ENCODE assay signal across 8 cellular contexts in the genomic region with DNA sequence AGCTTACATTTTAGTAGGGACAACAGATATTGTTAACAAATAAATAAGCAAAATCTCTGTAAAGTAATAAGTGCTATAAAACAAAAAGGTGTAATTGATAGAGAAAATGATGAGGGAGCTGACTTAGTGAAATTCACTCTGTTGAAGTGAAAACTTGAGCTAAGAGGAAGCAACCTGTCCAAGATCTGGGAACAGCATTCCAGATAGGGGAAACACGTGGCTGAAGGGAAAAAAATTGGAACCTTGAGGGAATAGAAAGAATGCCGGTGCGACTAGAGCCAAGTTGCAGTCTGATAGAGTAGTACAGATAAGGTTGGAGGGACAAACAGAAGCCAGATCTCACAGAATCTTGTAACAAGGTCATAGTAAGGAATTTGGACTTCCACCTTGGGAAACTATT. TPM values are rescaled to one million over a fixed set of nuclear protein-coding genes. Genes with fewer than 3 reads are reported as not detected.
DNase-seq lines count a peak whose midpoint lies in the region; ATAC-seq and TF ChIP-seq lines count a peak whose summit lies in the region.

No MANE protein-coding gene starts in this region.

- H3K27me3 ChIP-seq in A673 (replicated peaks; ENCODE audit: insufficient read depth, low read depth, low read length, poor library complexity) (peaks cover 24% of the 10 kb centered on the region), HUES64 (ENCODE audit: insufficient read depth, low read length) (peaks cover 40% of the 10 kb centered on the region)

- DNase-seq in A673 (ENCODE audit: low spot score), result no peak
- peak; percentile 5 for DNase-seq in MCF 10A (ENCODE audit: unreplicated experiment)
- DNase-seq in mesothelial cell of epicardium (ENCODE audit: low spot score in 2 of 2, unreplicated experiment in 2 of 2), result no peak
- DNase-seq in activated gamma-delta T cell (lab: John Stamatoyannopoulos, UW), result no peak
- DNase-seq in stimulated activated CD4-positive, alpha-beta T cell treated with anti-CD3 and anti-CD28 coated beads, Interleukin-2, amount 100 ng/mL, for 24 hours, result no peak
- no peak for DNase-seq in head of caudate nucleus

- POLR2A ChIA-PET in A673 (lab: Charles Lee; ENCODE audit: low non-redundant PET), result no interaction called here
- POLR2A ChIA-PET in MCF 10A (lab: Yijun Ruan, JAX), result interaction anchor here (0.7 to 4.1 kb wide), 11 partner anchors 11 to 175 kb away, joined by 3 to 17 read pairs (median 4); partner anchors contain the start of gene SYNRG

- peak overlapping the region; percentile 89; the same call in 1 of the 2 replicates for H3K9ac ChIP-seq in HUES64 (ENCODE audit: low read depth, low read length)

- CTCF ChIA-PET in A673 (lab: Charles Lee) (no interaction called here), MCF 10A (lab: Yijun Ruan, JAX) (interaction anchor here (0.9 to 2.4 kb wide), 4 partner anchors 59 to 172 kb away, joined by 3 to 12 read pairs (median 6); no protein-coding TSS in a partner anchor)

- H3K27ac Mint-ChIP-seq in MCF 10A (ENCODE audit: low read depth, unreplicated experiment), result peak overlapping the region; percentile 95
- peak overlapping the region; percentile 95 for H3K27ac Mint-ChIP-seq in mesothelial cell of epicardium

- H3K9me3 ChIP-seq in A673 (ENCODE audit: low read depth, low read length, poor library complexity, severe bottlenecking), result no peaks in the 10 kb centered on the region
- H3K9me3 ChIP-seq in HUES64 (ENCODE audit: insufficient read depth, low read depth, low read length), result no peaks in the 10 kb centered on the region

- H3K27me3 Mint-ChIP-seq in MCF 10A (ENCODE audit: insufficient read depth, unreplicated experiment) (peaks cover 16% of the 10 kb centered on the region), mesothelial cell of epicardium (ENCODE audit: low read depth) (peaks cover 46% of the 10 kb centered on the region)

- H3K4me3 ChIP-seq in A673 (ENCODE audit: low read depth, low read length, poor library complexity, severe bottlenecking) (peak overlapping the region; percentile 79), HUES64 (ENCODE audit: low read length) (peak overlapping the region; percentile 98)

- BruUV-seq in A673 (replicated peaks; lab: Mats Ljungman, UMichigan) (no TSS peak), MCF 10A (replicated peaks; lab: Mats Ljungman, UMichigan) (TSS peak; percentile 36)

- ATAC-seq in GM19395 (IDR thresholded peaks at IDR 0.05; ENCODE audit: unreplicated experiment), result no peak

- H3K27ac ChIP-seq in A673 (ENCODE audit: low read depth, low read length, poor library complexity, severe bottlenecking), result no peak overlapping the region
- H3K27ac ChIP-seq in HUES64 (ENCODE audit: low read depth, low read length), result no peak overlapping the region

- no peaks in the 10 kb centered on the region for H3K4me1 ChIP-seq in A673 (ENCODE audit: insufficient read depth, low read length, poor library complexity, severe bottlenecking)
- 0 out of 2 replicates have a peak, but pooled peaks cover 10% of the 10 kb centered on the region for H3K4me1 ChIP-seq in HUES64 (ENCODE audit: insufficient read depth, low read length)

- WGBS in HUES64, result 69% methylated on average over 3 of the region's 3 CpGs

- TF ChIP-seq CTCF in A673 (conservative IDR thresholded peaks at IDR 0.05; ENCODE audit: low read depth, low read length) (no peak), MCF 10A (IDR thresholded peaks at IDR 0.05; ENCODE audit: unreplicated experiment) (no peak), mesothelial cell of epicardium (IDR thresholded peaks at IDR 0.05; ENCODE audit: unreplicated experiment) (no peak)

- H3K4me1 Mint-ChIP-seq in MCF 10A (ENCODE audit: insufficient read depth, unreplicated experiment) (peaks cover 35% of the 10 kb centered on the region), mesothelial cell of epicardium (peaks cover 24% of the 10 kb centered on the region)

- H3K36me3 Mint-ChIP-seq in MCF 10A (ENCODE audit: insufficient read depth, unreplicated experiment), result peaks cover 27% of the 10 kb centered on the region
- peaks cover 16% of the 10 kb centered on the region for H3K36me3 Mint-ChIP-seq in mesothelial cell of epicardium

- H3K4me3 Mint-ChIP-seq in MCF 10A (ENCODE audit: unreplicated experiment) (peak overlapping the region; percentile 94), mesothelial cell of epicardium (peak overlapping the region; percentile 90)

- peaks cover 6% of the 10 kb centered on the region for H3K36me3 ChIP-seq in A673 (ENCODE audit: insufficient read depth, low read length, poor library complexity, severe bottlenecking)
- H3K36me3 ChIP-seq in HUES64 (ENCODE audit: insufficient read depth, low read length), result peaks cover 23% of the 10 kb centered on the region

- intact Hi-C loops in A673 (cut with micrococcal nuclease; ENCODE audit: unreplicated experiment), result no loop called here
- intact Hi-C loops in MCF 10A (cut with micrococcal nuclease), result no loop called here
- intact Hi-C loops in head of caudate nucleus (cut with DNase I), result no loop called here

- H3K9me3 Mint-ChIP-seq in MCF 10A (ENCODE audit: unreplicated experiment) (no peaks in the 10 kb centered on the region), mesothelial cell of epicardium (no peaks in the 10 kb centered on the region)

RNA-seq across cellular contexts. Expression of gene DDX52, which starts 0.6 kb away (rescaled TPM):
- total RNA-seq in A673 (2021) (27.7 TPM in 2 replicates), MCF 10A (2022) (37.8 and 42.5 TPM in 2 replicates), mesothelial cell of epicardium (45.8 to 49.0 TPM (median 48.3 TPM) in 3 replicates)
- polyA plus RNA-seq in HUES64 (2013, experiment 1 of 2), result 37.9 TPM
- polyA plus RNA-seq in HUES64 (2013, experiment 2 of 2), result 33.5 TPM

RNA-seq across cellular contexts. Expression of gene SYNRG, which starts 34.6 kb away (rescaled TPM):
- total RNA-seq in A673 (2021) (21.3 and 22.5 TPM in 2 replicates), MCF 10A (2022) (18.0 and 26.8 TPM in 2 replicates), mesothelial cell of epicardium (54.3 to 56.3 TPM (median 56.2 TPM) in 3 replicates)
- 20.6 TPM for polyA plus RNA-seq in HUES64 (2013, experiment 1 of 2)
- polyA plus RNA-seq in HUES64 (2013, experiment 2 of 2), result 18.9 TPM
